15 cellular contexts compared by ENCODE assay signal in the genomic region with DNA sequence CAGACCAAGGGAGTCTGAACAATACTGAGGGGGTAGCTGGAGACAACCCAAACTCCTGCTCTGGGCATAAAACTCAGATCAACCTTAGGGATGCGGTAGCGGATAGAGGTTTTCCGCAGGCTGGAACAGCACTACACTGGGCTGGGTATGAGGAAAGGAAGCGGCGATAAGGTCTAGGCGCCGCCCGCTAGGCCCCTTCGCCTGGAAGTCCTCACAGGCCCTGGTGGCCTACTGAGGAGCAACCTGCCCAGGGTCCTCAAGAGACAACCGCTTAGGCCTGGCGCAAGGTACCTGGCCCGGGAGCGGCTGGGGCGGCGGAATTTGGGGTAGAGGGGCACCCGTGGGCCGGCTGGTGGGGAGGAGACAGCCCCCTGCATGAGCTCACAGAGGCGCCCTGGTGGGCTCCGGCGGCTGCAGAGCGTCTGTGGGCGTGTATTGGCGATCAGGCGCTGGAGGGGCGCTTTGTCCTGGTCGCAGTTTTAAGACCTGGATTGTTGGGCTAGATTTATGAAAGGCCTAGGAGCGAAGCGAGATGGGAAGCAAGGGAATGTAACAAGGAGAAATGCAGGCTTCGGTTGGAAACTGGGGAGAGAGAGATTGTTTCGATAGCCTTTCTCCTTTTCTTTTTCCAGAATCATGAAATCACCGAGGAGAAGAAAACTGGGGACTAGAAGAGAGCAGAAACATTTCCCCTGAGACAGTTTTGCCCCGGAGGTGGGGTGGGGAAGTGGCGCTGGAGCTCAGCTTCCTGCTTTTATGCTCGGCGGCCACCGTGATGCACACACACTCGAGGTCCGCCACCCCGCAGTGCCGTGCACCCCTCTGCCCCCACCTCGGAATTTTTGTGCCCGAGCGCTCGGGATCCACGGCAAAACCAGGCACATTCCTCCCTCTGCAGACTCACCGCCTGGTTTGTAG. TPM values are rescaled to one million over a fixed set of nuclear protein-coding genes. Genes with fewer than 3 reads are reported as not detected.
DNase-seq lines count a peak whose midpoint lies in the region; ATAC-seq and TF ChIP-seq lines count a peak whose summit lies in the region.
"Had no signal": no experiment of that assay in that cellular context is flagged by ENCODE, and none has a peak within 500 bp of the region (broad histone marks: within the 10 kb centered on the region; RNA-seq: fewer than 3 reads in every experiment).

No MANE protein-coding gene starts in this region.

- H2BK15ac ChIP-seq in IMR-90 (ENCODE audit: low read depth, low read length), result no peak overlapping the region

- no peaks in the 10 kb centered on the region for H3K79me1 ChIP-seq in IMR-90 (ENCODE audit: low read depth in 1 of 2, low read length in 2 of 2)

- ATAC-seq in IMR-90 (ENCODE audit: low read depth), result no peak
- ATAC-seq: heart right ventricle, K562, PC-3 had no signal

- intact Hi-C loops in IMR-90 (cut with micrococcal nuclease), result no loop called here

- peaks cover 21% of the 10 kb centered on the region for H3F3A ChIP-seq in neural progenitor cell (ENCODE audit: low read depth)

- H4K91ac ChIP-seq in IMR-90 (ENCODE audit: insufficient read depth, low read depth, low read length), result no peak overlapping the region

- in situ Hi-C loops in IMR-90 (cut with MboI; ENCODE audit: low sequenced_read_pairs), result no loop called here

- no peak overlapping the region for H2AK9ac ChIP-seq in IMR-90 (replicated peaks; ENCODE audit: low read depth, low read length, poor library complexity)

- H3K27ac ChIP-seq in IMR-90 (ENCODE audit: insufficient read depth, low read length) (no peak overlapping the region), endodermal cell (ENCODE audit: low read depth, low read length) (no peak overlapping the region), neural progenitor cell (no peak overlapping the region)
- H3K27ac ChIP-seq: dorsolateral prefrontal cortex, heart right ventricle had no signal

- no peak overlapping the region for H4K8ac ChIP-seq in IMR-90 (ENCODE audit: low read depth in 2 of 2, low read length in 2 of 2)

- CTCF ChIA-PET in IMR-90 (lab: Yijun Ruan, JAX), result interaction anchor here (1.1 kb wide), 1 partner anchor 94 kb away, joined by 3 read pairs; no protein-coding TSS in a partner anchor

- TF ChIP-seq RAD21 in IMR-90 (IDR thresholded peaks at IDR 0.05; ENCODE audit: low read length), result no peak

- H3K4me3 Mint-ChIP-seq in endodermal cell, result peak overlapping the region; percentile 32
- peak overlapping the region; percentile 35 for H3K4me3 Mint-ChIP-seq in neural progenitor cell

- no peak for DNase-seq in IMR-90
- DNase-seq in endodermal cell, result peak; percentile 81
- DNase-seq in neural progenitor cell (ENCODE audit: low spot score), result peak; percentile 57
- no peak for DNase-seq in foreskin melanocyte
- no peak for DNase-seq in activated effector memory CD4-positive, alpha-beta T cell treated with anti-CD3 and anti-CD28 coated beads, Interleukin-2, amount 50 U/mL, for 16 hours
- no peak for DNase-seq in stimulated activated naive CD4-positive, alpha-beta T cell treated with Interleukin-2 at 50 U/mL for 16 hours (lab: John Stamatoyannopoulos, UW)
- DNase-seq: activated gamma-delta T cell, DMS 273 treated with DMSO at 0.1 percent for 48 hours, dorsolateral prefrontal cortex, heart right ventricle, NCI-H2107, PC-3 had no signal

- H2BK5ac ChIP-seq in IMR-90 (ENCODE audit: low read depth, low read length, poor library complexity, severe bottlenecking), result no peak overlapping the region

- no peak overlapping the region for H3K14ac ChIP-seq in IMR-90 (replicated peaks; ENCODE audit: low read depth, low read length)

- no peak overlapping the region for H3K18ac ChIP-seq in IMR-90 (ENCODE audit: low read depth, low read length)

- H3K4me1 ChIP-seq in ES-I3 (ENCODE audit: insufficient read depth, low read length) (peaks cover 15% of the 10 kb centered on the region; the same call in 1 of the 2 replicates), IMR-90 (ENCODE audit: control insufficient read depth, insufficient read depth, low read length) (peaks cover 4% of the 10 kb centered on the region; the same call in 1 of the 2 replicates), endodermal cell (ENCODE audit: control insufficient read depth, insufficient read depth, low read length) (peaks cover 13% of the 10 kb centered on the region), neural progenitor cell (peaks cover 10% of the 10 kb centered on the region)

- H3K4me2 ChIP-seq in IMR-90 (ENCODE audit: low read depth, low read length) (no peak overlapping the region), neural progenitor cell (peak overlapping the region; percentile 34)

- TF ChIP-seq POLR2A in IMR-90 (IDR thresholded peaks at IDR 0.05; ENCODE audit: low read depth, low read length), result no peak

- H2AFZ ChIP-seq in IMR-90 (replicated peaks; ENCODE audit: low read length, poor library complexity), result peak overlapping the region; percentile 40
- H2AFZ ChIP-seq in neural progenitor cell (replicated peaks), result no peak overlapping the region

- POLR2A ChIA-PET in IMR-90 (lab: Charles Lee; ENCODE audit: unreplicated experiment), result no interaction called here

- H3K9me3 ChIP-seq in ES-I3 (ENCODE audit: control insufficient read depth, insufficient read depth, low read length), result no peaks in the 10 kb centered on the region
- H3K9me3 ChIP-seq in IMR-90 (ENCODE audit: control insufficient read depth, insufficient read depth, low read length), result peaks cover 26% of the 10 kb centered on the region
- H3K9me3 ChIP-seq in endodermal cell (ENCODE audit: control insufficient read depth, low read length), result peaks cover 8% of the 10 kb centered on the region
- no peaks in the 10 kb centered on the region for H3K9me3 ChIP-seq in neural progenitor cell (ENCODE audit: low read depth)
- H3K9me3 ChIP-seq: heart right ventricle had no signal

- H3K9ac ChIP-seq in ES-I3 (ENCODE audit: low read depth, low read length), result peak overlapping the region; percentile 39; the same call in 1 of the 2 replicates
- no peak overlapping the region for H3K9ac ChIP-seq in IMR-90 (ENCODE audit: low read depth, low read length)
- H3K9ac ChIP-seq in endodermal cell (ENCODE audit: extremely low read depth, low read length, poor library complexity, severe bottlenecking), result no peak overlapping the region
- no peak overlapping the region for H3K9ac ChIP-seq in neural progenitor cell

- dilution Hi-C loops in IMR-90 (cut with HindIII; ENCODE audit: low sequenced_read_pairs, unreplicated experiment), result no loop called here

- peaks cover 38% of the 10 kb centered on the region for H3K4me1 Mint-ChIP-seq in endodermal cell
- H3K4me1 Mint-ChIP-seq in neural progenitor cell, result peaks cover 30% of the 10 kb centered on the region

- H3K27ac Mint-ChIP-seq in endodermal cell (no peak overlapping the region), neural progenitor cell (no peak overlapping the region)

- TF ChIP-seq CTCF in IMR-90 (conservative IDR thresholded peaks at IDR 0.05; ENCODE audit: low read depth, low read length) (no peak), endodermal cell (conservative IDR thresholded peaks at IDR 0.05) (peak; percentile 47), neural progenitor cell (IDR thresholded peaks at IDR 0.05) (no peak)

- peaks cover 98% of the 10 kb centered on the region for H3K27me3 Mint-ChIP-seq in endodermal cell (ENCODE audit: insufficient read depth)
- peaks cover 92% of the 10 kb centered on the region for H3K27me3 Mint-ChIP-seq in neural progenitor cell (ENCODE audit: insufficient read depth, low read depth)

- no peaks in the 10 kb centered on the region for H3K36me3 ChIP-seq in ES-I3 (ENCODE audit: insufficient read depth, low read length)
- H3K36me3 ChIP-seq in IMR-90 (ENCODE audit: control insufficient read depth, insufficient read depth, low read length), result no peaks in the 10 kb centered on the region
- H3K36me3 ChIP-seq in endodermal cell (ENCODE audit: control insufficient read depth, insufficient read depth, low read length), result no peaks in the 10 kb centered on the region
- H3K36me3 ChIP-seq in neural progenitor cell, result no peaks in the 10 kb centered on the region
- H3K36me3 ChIP-seq: heart right ventricle had no signal

- no TSS peak for BruUV-seq in IMR-90 (replicated peaks; lab: Mats Ljungman, UMichigan)

- H2BK120ac ChIP-seq in IMR-90 (ENCODE audit: low read depth, low read length), result no peak overlapping the region

- H4K5ac ChIP-seq in IMR-90 (ENCODE audit: low read depth, low read length), result no peak overlapping the region

- H3K27me3 ChIP-seq in IMR-90 (ENCODE audit: control insufficient read depth, insufficient read depth, low read length) (peaks cover 93% of the 10 kb centered on the region), endodermal cell (ENCODE audit: control insufficient read depth, insufficient read depth, low read length, poor library complexity, severe bottlenecking) (peaks cover 100% of the 10 kb centered on the region), neural progenitor cell (peaks cover 100% of the 10 kb centered on the region)

- H3K9me3 Mint-ChIP-seq in endodermal cell (peaks cover 1% of the 10 kb centered on the region), neural progenitor cell (peaks cover 3% of the 10 kb centered on the region)

- no peaks in the 10 kb centered on the region for H3K79me2 ChIP-seq in neural progenitor cell (ENCODE audit: low read depth)

- H2BK20ac ChIP-seq in IMR-90 (ENCODE audit: low read depth, low read length), result no peak overlapping the region

- H3K56ac ChIP-seq in IMR-90 (ENCODE audit: extremely low read depth, insufficient read depth, low read length), result no peak overlapping the region

- H3K23ac ChIP-seq in IMR-90 (ENCODE audit: low read depth, low read length), result no peak overlapping the region

- H3K4ac ChIP-seq in IMR-90 (ENCODE audit: low read depth, low read length), result no peak overlapping the region

- no peak overlapping the region for H2AK5ac ChIP-seq in IMR-90 (ENCODE audit: low read depth, low read length)

- H4K20me1 ChIP-seq in IMR-90 (ENCODE audit: insufficient read depth, low read length) (peaks cover 5% of the 10 kb centered on the region; the same call in 1 of the 2 replicates), neural progenitor cell (ENCODE audit: low read depth) (peaks cover 96% of the 10 kb centered on the region)

- H3K4me3 ChIP-seq in IMR-90 (ENCODE audit: insufficient read depth, low read depth, low read length) (no peak overlapping the region), endodermal cell (ENCODE audit: low read length) (peak overlapping the region; percentile 12), neural progenitor cell (no peak overlapping the region)
- H3K4me3 ChIP-seq: K562 had no signal

- H3K36me3 Mint-ChIP-seq in endodermal cell (ENCODE audit: low read depth) (no peaks in the 10 kb centered on the region), neural progenitor cell (peaks cover 2% of the 10 kb centered on the region)

- H3K9me1 ChIP-seq in IMR-90 (ENCODE audit: insufficient read depth, low read length), result no peaks in the 10 kb centered on the region

- 1% methylated on average over 12 of the region's 46 CpGs; no CpG with 5 or more reads in 1 of the 2 experiments for WGBS in IMR-90 (ENCODE audit: extremely low coverage in 2 of 2, insufficient read length in 1 of 2), 2 experiments
- WGBS in endodermal cell (ENCODE audit: insufficient coverage in 1 of 2, insufficient read length in 1 of 2), 2 experiments, result 3 to 5% methylated on average over 16 to 45 of the region's 46 CpGs

RNA-seq across cellular contexts. Expression of gene NKX2-3, which starts 2.4 kb away (rescaled TPM):
- total RNA-seq in IMR-90 (2012; rRNA removed) (not detected in 2 replicates), endodermal cell (not detected), neural progenitor cell (ENCODE audit: low replicate concordance) (not detected in 2 replicates)
- polyA plus RNA-seq in IMR-90 (2012; rRNA removed), result not detected in 2 replicates
- polyA plus RNA-seq in IMR-90 (2012; cell fraction: cytosol; rRNA removed), result not detected in 2 replicates
- not detected in 2 replicates for polyA plus RNA-seq in IMR-90 (2012; cell fraction: nucleus; rRNA removed; ENCODE audit: low replicate concordance)
- not detected for polyA plus RNA-seq in endodermal cell (2013, experiment 1 of 2)
- polyA plus RNA-seq in endodermal cell (2013, experiment 2 of 2), result not detected
- total RNA-seq: dorsolateral prefrontal cortex, heart right ventricle, K562, subcutaneous adipose tissue had no signal
- polyA plus RNA-seq: heart right ventricle, K562 had no signal

Comparison
In these comparisons a context has a peak if more than half of its experiments do, and no peak if none do; other contexts are left out.
1. DNase-seq: peak in endodermal cell (single experiment) and neural progenitor cell (single experiment); none in IMR-90 (single experiment), foreskin melanocyte (single experiment), activated effector memory CD4-positive, alpha-beta T cell treated with anti-CD3 and anti-CD28 coated beads, Interleukin-2, amount 50 U/mL, for 16 hours (single experiment) and stimulated activated naive CD4-positive, alpha-beta T cell treated with Interleukin-2 at 50 U/mL for 16 hours (single experiment).